1 cellular context compared by ENCODE assay signal in genomic region chr13:113992276-113993005, GRCh38.
TF ChIP-seq lines count a peak whose summit lies in the region.

No MANE protein-coding gene starts in this region.

TF ChIP-seq in WTC11, 78 proteins besides CTCF, POLR2A, EP300 and RAD21 (continued from another document):
- TF ChIP-seq ZBTB43 (CRISPR knock-in tag; IDR thresholded peaks at IDR 0.05) (no peak), RELA (CRISPR knock-in tag; IDR thresholded peaks at IDR 0.05; ENCODE audit: borderline replicate concordance) (no peak), AR (CRISPR knock-in tag; IDR thresholded peaks at IDR 0.05) (no peak), E2F1 (CRISPR knock-in tag; IDR thresholded peaks at IDR 0.05) (no peak), ZNF232 (CRISPR knock-in tag; IDR thresholded peaks at IDR 0.05) (no peak), KAT7 (CRISPR knock-in tag; IDR thresholded peaks at IDR 0.05; ENCODE audit: borderline replicate concordance) (no peak), ZBTB21 (CRISPR knock-in tag; IDR thresholded peaks at IDR 0.05; ENCODE audit: borderline replicate concordance) (no peak)
